8 cellular contexts compared by ENCODE assay signal in genomic region chr6:26104457-26105108, GRCh38. TPM values are rescaled to one million over a fixed set of nuclear protein-coding genes. Genes with fewer than 3 reads are reported as not detected.
DNase-seq lines count a peak whose midpoint lies in the region; ATAC-seq and TF ChIP-seq lines count a peak whose summit lies in the region.

No MANE protein-coding gene starts in this region.

- peaks cover 17% of the 10 kb centered on the region for H3K4me1 ChIP-seq in mucosa of descending colon (ENCODE audit: low read depth)

- no peak for TF ChIP-seq POLR2A in NB4 (IDR thresholded peaks at IDR 0.05; ENCODE audit: extremely low read depth, insufficient read length)

- ATAC-seq in mucosa of descending colon = peak; percentile 34

- DNase-seq in activated CD4-positive, alpha-beta T cell treated with anti-CD3 and anti-CD28 coated beads for 48 hours = peak; percentile 52
- DNase-seq in activated CD4-positive, alpha-beta T cell treated with anti-CD3 and anti-CD28 coated beads for 4 hours = no peak
- peak; percentile 39 for DNase-seq in NB4 (ENCODE audit: low read depth)
- DNase-seq in cerebellar cortex (ENCODE audit: low spot score) = peak; percentile 11
- peak; percentile 47 to 62 (median 57) for DNase-seq in mucosa of descending colon
- no peak for DNase-seq in HK-2 (ENCODE audit: unreplicated experiment)
- no peak for DNase-seq in stimulated activated naive CD4-positive, alpha-beta T cell (lab: John Stamatoyannopoulos, UW)
- no peak for DNase-seq in NCI-H187 treated with DMSO at 0.1 percent for 48 hours (lab: John Stamatoyannopoulos, UW)

- H3K4me3 ChIP-seq in NB4 (ENCODE audit: low read depth, low read length) (peak overlapping the region; percentile 46), mucosa of descending colon (no peak overlapping the region)

- TF ChIP-seq CTCF in NB4 (IDR thresholded peaks at IDR 0.05; ENCODE audit: low read depth, low read length) (no peak), mucosa of descending colon (IDR thresholded peaks at IDR 0.05) (no peak)

- no peaks in the 10 kb centered on the region for H3K36me3 ChIP-seq in mucosa of descending colon (ENCODE audit: low read depth)

- intact Hi-C loops in mucosa of descending colon (cut with DNase I, micrococcal nuclease) = loop anchor here in 1 of 2 donors (5.0 kb wide), 1 partner anchor 42 kb away; no protein-coding TSS in a partner anchor

- H3K9me3 ChIP-seq in mucosa of descending colon = no peaks in the 10 kb centered on the region

RNA-seq across cellular contexts. Expression of gene HFE, which starts 17.4 kb away (rescaled TPM):
- 10 to 100 TPM in 2 of 3 donors, 1 to 10 TPM in 1; 8.9 to 12.0 (median 11.1) TPM for total RNA-seq in mucosa of descending colon

Comparison
In these comparisons a context has a peak if more than half of its experiments do, and no peak if none do; other contexts are left out.
1. DNase-seq: peak in activated CD4-positive, alpha-beta T cell treated with anti-CD3 and anti-CD28 coated beads for 48 hours (single experiment), NB4 (single experiment), cerebellar cortex (single experiment) and mucosa of descending colon (3 of 3); none in activated CD4-positive, alpha-beta T cell treated with anti-CD3 and anti-CD28 coated beads for 4 hours (0 of 2), HK-2 (single experiment), stimulated activated naive CD4-positive, alpha-beta T cell (0 of 6) and NCI-H187 treated with DMSO at 0.1 percent for 48 hours (single experiment).